Comparison of ENCODE assay signal across 11 cellular contexts in the genomic region with DNA sequence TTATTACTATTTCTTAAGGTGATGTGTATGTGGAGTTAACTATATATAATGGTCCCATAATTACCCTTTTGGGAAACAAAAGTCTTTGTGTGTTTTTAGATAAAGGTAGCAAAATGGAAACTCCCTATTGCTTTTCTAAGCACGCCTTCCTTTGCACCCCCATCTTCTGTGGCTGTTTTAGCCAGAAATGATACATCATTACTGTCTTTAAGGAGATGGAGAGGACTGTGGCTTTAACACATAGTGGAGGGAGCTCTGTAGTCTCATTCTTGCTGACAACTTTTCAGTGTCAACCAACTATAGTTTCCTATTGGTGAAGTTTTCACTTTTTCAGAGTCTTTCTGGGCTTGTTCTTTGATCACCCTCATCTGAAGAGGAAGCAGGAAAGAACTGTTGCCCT. TPM values are rescaled to one million over a fixed set of nuclear protein-coding genes. Genes with fewer than 3 reads are reported as not detected.
DNase-seq lines count a peak whose midpoint lies in the region; ATAC-seq and TF ChIP-seq lines count a peak whose summit lies in the region.
"Had no signal": no experiment of that assay in that cellular context is flagged by ENCODE, and none has a peak within 500 bp of the region (broad histone marks: within the 10 kb centered on the region; RNA-seq: fewer than 3 reads in every experiment).

No MANE protein-coding gene starts in this region.

- no peak overlapping the region for H3K9ac ChIP-seq in mammary epithelial cell (ENCODE audit: insufficient read depth, low read length)

- no peak overlapping the region for H3K4me3 Mint-ChIP-seq in Caco-2 (ENCODE audit: unreplicated experiment)
- H3K4me3 Mint-ChIP-seq in osteocyte (ENCODE audit: unreplicated experiment), result no peak overlapping the region

- peaks cover 4% of the 10 kb centered on the region for H3K79me2 ChIP-seq in hepatocyte
- no peaks in the 10 kb centered on the region for H3K79me2 ChIP-seq in mammary epithelial cell (ENCODE audit: insufficient read depth, low read length)

- no peaks in the 10 kb centered on the region for H3K9me2 ChIP-seq in hepatocyte (replicated peaks; ENCODE audit: insufficient read depth)

- H3K4me1 Mint-ChIP-seq in Caco-2 (ENCODE audit: low read depth, unreplicated experiment), result peaks cover 48% of the 10 kb centered on the region
- peaks cover 13% of the 10 kb centered on the region for H3K4me1 Mint-ChIP-seq in osteocyte (ENCODE audit: unreplicated experiment)

- H3K4me3 ChIP-seq in Caco-2 (ENCODE audit: low read depth, low read length), result no peak overlapping the region
- no peak overlapping the region for H3K4me3 ChIP-seq in HL-60 (replicated peaks; ENCODE audit: insufficient read depth, low read length)
- no peak overlapping the region for H3K4me3 ChIP-seq in hepatocyte
- H3K4me3 ChIP-seq in mammary epithelial cell (replicated peaks in 1 of 3; ENCODE audit: insufficient read depth in 1 of 3, low read depth in 2 of 3, low read length in 3 of 3), result no peak overlapping the region

- POLR2A ChIA-PET in Caco-2 (lab: Charles Lee), result interaction anchor here (0.5 kb wide), 1 partner anchor 399 kb away, joined by 5 read pairs; the partner anchor contains the start of gene TSEN15

- intact Hi-C loops in Caco-2 (cut with micrococcal nuclease; ENCODE audit: unreplicated experiment) (loop anchor here (5.0 kb wide), 1 partner anchor 85 kb away; no protein-coding TSS in a partner anchor), mammary epithelial cell (cut with micrococcal nuclease) (no loop called here)

- CTCF ChIA-PET in Caco-2 (lab: Charles Lee) (interaction anchor here (1.2 kb wide), 1 partner anchor 33 kb away, joined by 3 read pairs; no protein-coding TSS in a partner anchor), mammary epithelial cell (lab: Charles Lee; ENCODE audit: low non-redundant PET) (no interaction called here)

- WGBS in hepatocyte (ENCODE audit: low lambda C conversion rate, missing lambda C conversion rate), result 89% methylated on average over 1 of the region's 1 CpG
- WGBS in mammary epithelial cell (ENCODE audit: low coverage, missing lambda C conversion rate), result 46% methylated on average over 1 of the region's 1 CpG

- peak; percentile 40 for ATAC-seq in GM18519 (IDR thresholded peaks at IDR 0.05; ENCODE audit: low FRiP score, unreplicated experiment)
- ATAC-seq: PC-3 had no signal

- no TSS peak for BruUV-seq in Caco-2 (replicated peaks; lab: Mats Ljungman, UMichigan)
- no TSS peak for BruUV-seq in mammary epithelial cell (replicated peaks; lab: Mats Ljungman, UMichigan)

- H3K9me3 Mint-ChIP-seq in Caco-2 (ENCODE audit: unreplicated experiment) (no peaks in the 10 kb centered on the region), osteocyte (ENCODE audit: unreplicated experiment) (no peaks in the 10 kb centered on the region)

- H3K36me3 Mint-ChIP-seq in Caco-2 (ENCODE audit: insufficient read depth, unreplicated experiment) (no peaks in the 10 kb centered on the region), osteocyte (ENCODE audit: unreplicated experiment) (no peaks in the 10 kb centered on the region)

- no peaks in the 10 kb centered on the region for H3K9me3 ChIP-seq in Caco-2
- H3K9me3 ChIP-seq in hepatocyte (ENCODE audit: low read depth), result no peaks in the 10 kb centered on the region
- H3K9me3 ChIP-seq in mammary epithelial cell (replicated peaks; ENCODE audit: insufficient read depth, low read length), result no peaks in the 10 kb centered on the region

- dilution Hi-C loops in mammary epithelial cell (cut with HindIII; ENCODE audit: low sequenced_read_pairs), result no loop called here

- in situ Hi-C loops in mammary epithelial cell (cut with MboI; ENCODE audit: low sequenced_read_pairs in 2 of 2), result loop anchor here in 1 of 2 donors (10.0 kb wide), 1 partner anchor 263 kb away; no protein-coding TSS in a partner anchor

- H4K20me1 ChIP-seq in hepatocyte (ENCODE audit: insufficient read depth, poor library complexity, severe bottlenecking) (no peaks in the 10 kb centered on the region), mammary epithelial cell (ENCODE audit: insufficient read depth, low read length) (no peaks in the 10 kb centered on the region)

- H3K27me3 ChIP-seq in Caco-2 (replicated peaks; ENCODE audit: control insufficient read depth, insufficient read depth, low read length), result no peaks in the 10 kb centered on the region
- H3K27me3 ChIP-seq in HL-60 (ENCODE audit: insufficient read depth, poor library complexity, severe bottlenecking), result no peaks in the 10 kb centered on the region
- no peaks in the 10 kb centered on the region for H3K27me3 ChIP-seq in hepatocyte
- H3K27me3 ChIP-seq in mammary epithelial cell (ENCODE audit: insufficient read depth, low read length), result no peaks in the 10 kb centered on the region

- H3K4me1 ChIP-seq in Caco-2 (peaks cover 37% of the 10 kb centered on the region), hepatocyte (ENCODE audit: insufficient read depth) (peaks cover 18% of the 10 kb centered on the region), mammary epithelial cell (ENCODE audit: insufficient read depth, low read length) (peaks cover 4% of the 10 kb centered on the region)

- H3K27ac Mint-ChIP-seq in Caco-2 (ENCODE audit: unreplicated experiment) (peak overlapping the region; percentile 17), osteocyte (ENCODE audit: unreplicated experiment) (no peak overlapping the region)

- no peaks in the 10 kb centered on the region for H3K36me3 ChIP-seq in Caco-2 (ENCODE audit: control insufficient read depth, insufficient read depth, low read length)
- H3K36me3 ChIP-seq in hepatocyte (replicated peaks; ENCODE audit: insufficient read depth, low read depth), result no peaks in the 10 kb centered on the region
- H3K36me3 ChIP-seq in mammary epithelial cell (ENCODE audit: insufficient read depth, low read length), result no peaks in the 10 kb centered on the region

- no peak for TF ChIP-seq CTCF in Caco-2 (IDR thresholded peaks at IDR 0.05; ENCODE audit: insufficient read depth in 1 of 2, low read depth in 1 of 2, low read length in 1 of 2, severe bottlenecking in 1 of 2, unreplicated experiment in 1 of 2)
- no peak for TF ChIP-seq CTCF in HL-60 (IDR thresholded peaks at IDR 0.05; ENCODE audit: insufficient read depth, low read length)
- TF ChIP-seq CTCF in hepatocyte (IDR thresholded peaks at IDR 0.05; ENCODE audit: poor library complexity), result no peak
- no peak for TF ChIP-seq CTCF in mammary epithelial cell (conservative IDR thresholded peaks at IDR 0.05 in 1 of 2, IDR thresholded peaks at IDR 0.05 in 1 of 2; ENCODE audit: extremely low read depth in 1 of 2, insufficient read depth in 1 of 2, low read depth in 1 of 2, low read length in 2 of 2)
- TF ChIP-seq CTCF in osteocyte (IDR thresholded peaks at IDR 0.05), result no peak

- DNase-seq in Caco-2 (no peak), HL-60 (ENCODE audit: low read depth in 1 of 2, low spot score in 1 of 2) (no peak), hepatocyte (ENCODE audit: low spot score) (no peak), mammary epithelial cell (no peak), pons (ENCODE audit: low spot score) (no peak), osteocyte (ENCODE audit: extremely low spot score, unreplicated experiment) (no peak)
- DNase-seq: PC-3 had no signal

- H2AFZ ChIP-seq in hepatocyte, result no peak overlapping the region
- no peak overlapping the region for H2AFZ ChIP-seq in mammary epithelial cell (ENCODE audit: low read depth, low read length)

- H3K4me2 ChIP-seq in hepatocyte (peak overlapping the region; percentile 47), mammary epithelial cell (ENCODE audit: insufficient read depth, low read depth, low read length) (no peak overlapping the region)

- H3K27ac ChIP-seq in HL-60 (replicated peaks) (peak overlapping the region; percentile 49), hepatocyte (peak overlapping the region; percentile 71), mammary epithelial cell (ENCODE audit: insufficient read depth, low read depth, low read length) (no peak overlapping the region)

- no peaks in the 10 kb centered on the region for H3K27me3 Mint-ChIP-seq in Caco-2 (ENCODE audit: insufficient read depth, unreplicated experiment)
- H3K27me3 Mint-ChIP-seq in osteocyte (ENCODE audit: unreplicated experiment), result no peaks in the 10 kb centered on the region

RNA-seq across cellular contexts. Expression of gene APOBEC4, which starts 1.0 kb away (rescaled TPM):
- total RNA-seq in Caco-2 (2022) (not detected in 2 replicates), hepatocyte (0.37 TPM in 1 of 2 replicates, not detected in the other), mammary epithelial cell (not detected), osteocyte (not detected in 2 replicates)
- polyA plus RNA-seq in hepatocyte (not detected in 2 replicates), mammary epithelial cell (not detected)
- polyA minus RNA-seq in mammary epithelial cell, result not detected
- total RNA-seq: cerebellum, LHCN-M2, PC-3 had no signal
- polyA plus RNA-seq: neural cell had no signal

RNA-seq across cellular contexts. Expression of gene ARPC5, which starts 16.5 kb away (rescaled TPM):
- total RNA-seq in Caco-2 (2022), result 123 and 135 TPM in 2 replicates
- 144 TPM in 2 replicates for total RNA-seq in hepatocyte
- 183 and 192 TPM in 2 replicates for polyA plus RNA-seq in hepatocyte
- total RNA-seq in mammary epithelial cell, result 100 to 1,000 TPM; 162 to 186 TPM
- 125 TPM for polyA plus RNA-seq in mammary epithelial cell
- polyA minus RNA-seq in mammary epithelial cell, result 125 TPM
- 126 and 127 TPM in 2 replicates for total RNA-seq in osteocyte
